In the genomic region with DNA sequence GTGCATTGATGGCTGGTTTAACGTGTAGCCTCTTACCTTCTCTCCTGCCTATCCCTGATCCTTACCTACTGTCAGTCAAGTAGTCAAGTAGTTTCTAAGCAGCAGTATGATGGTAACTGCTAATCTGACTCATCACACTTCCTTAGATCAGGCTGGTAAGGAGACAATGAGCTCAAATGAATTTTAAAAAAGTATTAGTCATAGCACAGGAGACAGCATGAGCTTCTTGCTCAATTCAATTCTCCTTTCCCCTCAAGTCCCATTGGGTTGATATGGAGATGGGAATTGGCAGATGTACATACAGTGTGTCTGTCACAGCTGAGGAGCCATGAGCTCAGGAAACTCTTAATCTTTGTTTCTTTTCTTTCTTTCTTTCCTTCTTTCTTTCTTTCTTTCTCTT, we compare ENCODE assay signal across 15 cellular contexts.
A peak's percentile ranks its signal among the peaks of the same experiment; 100 is the strongest.
DNase-seq lines count a peak whose midpoint lies in the region; ATAC-seq lines count a peak whose summit lies in the region.
"Had no signal": no experiment of that assay in that cellular context is flagged by ENCODE, and none has a peak within 500 bp of the region (broad histone marks: within the 10 kb centered on the region; RNA-seq: fewer than 3 reads in every experiment).

No MANE protein-coding gene starts in this region.

- in situ Hi-C loops in ACHN (cut with HindIII; ENCODE audit: low pct_ligation_motif_present, low pct_unique_long_range_greater_than_20kb, low sequenced_read_pairs), result no loop called here

- no peak overlapping the region for H3K4me3 Mint-ChIP-seq in activated CD8-positive, alpha-beta memory T cell treated with anti-CD3 and anti-CD28 coated beads, Interleukin-2, amount 10 ng/mL, durations not matched to agents 7 days and 5 days
- H3K4me3 Mint-ChIP-seq: activated CD4-positive, alpha-beta memory T cell treated with anti-CD3 and anti-CD28 coated beads for 36 hours; type B pancreatic cell had no signal

- no peaks in the 10 kb centered on the region for H3K4me1 Mint-ChIP-seq in activated CD8-positive, alpha-beta memory T cell treated with anti-CD3 and anti-CD28 coated beads, Interleukin-2, amount 10 ng/mL, durations not matched to agents 7 days and 5 days

- H3K27me3 Mint-ChIP-seq in activated CD8-positive, alpha-beta memory T cell treated with anti-CD3 and anti-CD28 coated beads, Interleukin-2, amount 10 ng/mL, durations not matched to agents 7 days and 5 days, result no peaks in the 10 kb centered on the region
- H3K27me3 Mint-ChIP-seq: activated CD4-positive, alpha-beta memory T cell treated with anti-CD3 and anti-CD28 coated beads for 36 hours; type B pancreatic cell had no signal

- no peak for ATAC-seq in activated CD8-positive, alpha-beta memory T cell treated with anti-CD3 and anti-CD28 coated beads, Interleukin-2, amount 10 ng/mL, durations not matched to agents 7 days and 5 days
- ATAC-seq in HG03378 (IDR thresholded peaks at IDR 0.05; ENCODE audit: unreplicated experiment) (no peak), HG02623 (IDR thresholded peaks at IDR 0.05; ENCODE audit: unreplicated experiment) (no peak)
- ATAC-seq: GM12878, HepG2, left lobe of liver had no signal

- DNase-seq in ACHN, result peak; percentile 14
- peak; percentile 86 for DNase-seq in HS-5 (ENCODE audit: low read depth)
- DNase-seq in amniotic epithelial cell (ENCODE audit: low read depth), result peak; percentile 88
- DNase-seq in hepatic stellate cell (ENCODE audit: low spot score), result peak; percentile 19
- no peak for DNase-seq in activated CD8-positive, alpha-beta memory T cell treated with anti-CD3 and anti-CD28 coated beads, Interleukin-2, amount 10 ng/mL, durations not matched to agents 7 days and 5 days
- no peak for DNase-seq in 8988T
- DNase-seq: activated CD4-positive, alpha-beta memory T cell treated with anti-CD3 and anti-CD28 coated beads for 36 hours; erythroblast; NCI-H2227 treated with DMSO at 0.1 percent for 48 hours had no signal

- no peaks in the 10 kb centered on the region for H3K36me3 Mint-ChIP-seq in activated CD8-positive, alpha-beta memory T cell treated with anti-CD3 and anti-CD28 coated beads, Interleukin-2, amount 10 ng/mL, durations not matched to agents 7 days and 5 days
- H3K36me3 Mint-ChIP-seq: activated CD4-positive, alpha-beta memory T cell treated with anti-CD3 and anti-CD28 coated beads for 36 hours; type B pancreatic cell had no signal

- peaks cover 4% of the 10 kb centered on the region for H3K9me3 Mint-ChIP-seq in activated CD8-positive, alpha-beta memory T cell treated with anti-CD3 and anti-CD28 coated beads, Interleukin-2, amount 10 ng/mL, durations not matched to agents 7 days and 5 days (ENCODE audit: low read depth)
- H3K9me3 Mint-ChIP-seq: type B pancreatic cell had no signal

- CTCF ChIA-PET in activated CD8-positive, alpha-beta memory T cell treated with anti-CD3 and anti-CD28 coated beads, Interleukin-2, amount 10 ng/mL, durations not matched to agents 7 days and 5 days (lab: Charles Lee), result no interaction called here

- H3K27ac Mint-ChIP-seq in activated CD8-positive, alpha-beta memory T cell treated with anti-CD3 and anti-CD28 coated beads, Interleukin-2, amount 10 ng/mL, durations not matched to agents 7 days and 5 days, result no peak overlapping the region
- H3K27ac Mint-ChIP-seq: activated CD4-positive, alpha-beta memory T cell treated with anti-CD3 and anti-CD28 coated beads for 36 hours; type B pancreatic cell had no signal

Comparison
In these comparisons a context has a peak if more than half of its experiments do, and no peak if none do; other contexts are left out.
1. DNase-seq: peak in ACHN (single experiment), HS-5 (single experiment), amniotic epithelial cell (single experiment) and hepatic stellate cell (single experiment); none in activated CD8-positive, alpha-beta memory T cell treated with anti-CD3 and anti-CD28 coated beads, Interleukin-2, amount 10 ng/mL, durations not matched to agents 7 days and 5 days (single experiment) and 8988T (single experiment).